25 cellular contexts compared by ENCODE assay signal in genomic region chr11:79030448-79030847, GRCh38.
"Had no signal": no experiment of that assay in that cellular context is flagged by ENCODE, and none has a peak within 500 bp of the region (broad histone marks: within the 10 kb centered on the region; RNA-seq: fewer than 3 reads in every experiment).

No MANE protein-coding gene starts in this region.

- H3K27ac ChIP-seq: esophagus muscularis mucosa, heart right ventricle, sigmoid colon, upper lobe of right lung had no signal

- H3K9me3 ChIP-seq: esophagus muscularis mucosa, heart right ventricle, sigmoid colon, upper lobe of right lung had no signal

- ATAC-seq: activated CD4-positive, alpha-beta T cell treated with anti-CD3 and anti-CD28 coated beads for 36 hours; activated naive CD4-positive, alpha-beta T cell treated with anti-CD3 and anti-CD28 coated beads, Interleukin-2, amount 50 U/mL, for 72 hours; activated T-helper 17 cell treated with anti-CD3 and anti-CD28 coated beads, Interleukin-2, amount 50 U/mL, for 72 hours; effector memory CD8-positive, alpha-beta T cell; left colon; naive thymus-derived CD8-positive, alpha-beta T cell; stimulated activated naive B cell treated with anti-CD40 and anti-IgM and Interleukin-4, amounts not matched to agents 10 μg/mL and 1 μg/mL and 100 μg/mL, for 72 hours; upper lobe of right lung had no signal

- H3K4me1 ChIP-seq: upper lobe of right lung had no signal

- DNase-seq: activated B cell treated with CpG ODN at 0.5 μM for 24 hours; activated CD4-positive, alpha-beta T cell treated with anti-CD3 and anti-CD28 coated beads for 36 hours; activated CD4-positive, alpha-beta T cell treated with anti-CD3 and anti-CD28 coated beads, Interleukin-2, amount 50 U/mL, for 4 hours; activated CD8-positive, alpha-beta memory T cell treated with anti-CD3 and anti-CD28 coated beads for 24 hours; activated CD8-positive, alpha-beta memory T cell treated with anti-CD3 and anti-CD28 coated beads, Interleukin-2, amount 50 U/mL, for 4 hours; activated T-cell treated with anti-CD3 and anti-CD28 coated beads, Interleukin-2, amount 50 U/mL, for 24 hours; aorta; central memory CD4-positive, alpha-beta T cell; effector memory CD8-positive, alpha-beta T cell; heart right ventricle; islet precursor cell; left colon; naive thymus-derived CD8-positive, alpha-beta T cell; sigmoid colon; stimulated activated CD4-positive, alpha-beta T cell treated with anti-CD3 and anti-CD28 coated beads, Interleukin-2, amount 100 ng/mL, for 48 hours; stimulated activated CD8-positive, alpha-beta memory T cell treated with anti-CD3 and anti-CD28 coated beads, Interleukin-4, amount 100 ng/mL, for 48 hours; stimulated activated naive B cell treated with anti-CD40 and anti-IgM and Interleukin-4, amounts not matched to agents 10 μg/mL and 1 μg/mL and 100 μg/mL, for 72 hours; T-helper 9 cell; upper lobe of right lung had no signal

- H3K4me3 ChIP-seq: dorsolateral prefrontal cortex, esophagus muscularis mucosa, heart right ventricle, lung, sigmoid colon, smooth muscle cell, upper lobe of right lung had no signal

- H3K27me3 ChIP-seq: dorsolateral prefrontal cortex, esophagus muscularis mucosa, sigmoid colon had no signal

- H3K36me3 ChIP-seq: esophagus muscularis mucosa, heart right ventricle, sigmoid colon, upper lobe of right lung had no signal
